ENCODE assay signal across 11 cellular contexts in the genomic region with DNA sequence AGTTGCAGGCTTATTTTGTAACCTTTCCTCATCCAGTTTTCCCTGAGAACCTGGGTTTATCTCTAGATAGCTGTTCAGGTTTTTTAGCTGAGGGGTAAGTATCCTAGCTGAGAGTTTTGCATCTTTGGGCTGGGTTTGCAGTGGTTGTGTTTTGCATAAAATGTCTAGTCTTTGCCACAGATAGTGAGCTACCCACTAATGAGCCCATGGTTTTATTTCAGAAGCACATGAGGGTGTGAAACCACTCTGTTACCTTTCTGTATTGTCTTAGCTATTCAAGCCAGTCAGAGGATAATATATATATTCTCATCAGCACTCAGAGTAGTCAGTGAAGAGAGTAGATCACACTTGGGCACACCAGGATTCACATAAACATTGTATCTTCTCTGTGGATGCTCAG. TPM values are rescaled to one million over a fixed set of nuclear protein-coding genes. Genes with fewer than 3 reads are reported as not detected.
DNase-seq lines count a peak whose midpoint lies in the region; ATAC-seq lines count a peak whose summit lies in the region.
"Had no signal": no experiment of that assay in that cellular context is flagged by ENCODE, and none has a peak within 500 bp of the region (broad histone marks: within the 10 kb centered on the region; RNA-seq: fewer than 3 reads in every experiment).

No MANE protein-coding gene starts in this region.

- H3K36me3 Mint-ChIP-seq in activated naive CD8-positive, alpha-beta T cell treated with anti-CD3 and anti-CD28 coated beads for 36 hours, result peaks cover 4% of the 10 kb centered on the region
- H3K36me3 Mint-ChIP-seq: CD4-positive, CD25-positive, alpha-beta regulatory T cell had no signal

- H3K4me3 Mint-ChIP-seq in activated naive CD8-positive, alpha-beta T cell treated with anti-CD3 and anti-CD28 coated beads for 36 hours, result no peak overlapping the region
- H3K4me3 Mint-ChIP-seq: CD4-positive, CD25-positive, alpha-beta regulatory T cell had no signal

- peak overlapping the region; percentile 25 for H3K27ac Mint-ChIP-seq in activated naive CD8-positive, alpha-beta T cell treated with anti-CD3 and anti-CD28 coated beads for 36 hours

- peak; percentile 84 for ATAC-seq in GM18873 (IDR thresholded peaks at IDR 0.05; ENCODE audit: low FRiP score, unreplicated experiment)
- ATAC-seq in GM21390 (IDR thresholded peaks at IDR 0.05; ENCODE audit: unreplicated experiment), result peak; percentile 81
- peak; percentile 80 for ATAC-seq in HG03064 (IDR thresholded peaks at IDR 0.05; ENCODE audit: low read depth, unreplicated experiment)

- no peak for DNase-seq in activated naive CD8-positive, alpha-beta T cell treated with anti-CD3 and anti-CD28 coated beads for 36 hours
- no peak for DNase-seq in activated naive CD4-positive, alpha-beta T cell treated with anti-CD3 and anti-CD28 coated beads, Interleukin-2, amount 50 U/mL, for 16 hours
- DNase-seq in 8988T (no peak), SKM-1 (lab: John Stamatoyannopoulos, UW; ENCODE audit: unreplicated experiment) (no peak)
- DNase-seq: brain microvascular endothelial cell, HCEC 1CT, IMR-90 had no signal

- peaks cover 5% of the 10 kb centered on the region for H3K27me3 Mint-ChIP-seq in activated naive CD8-positive, alpha-beta T cell treated with anti-CD3 and anti-CD28 coated beads for 36 hours

- peaks cover 8% of the 10 kb centered on the region for H3K9me3 Mint-ChIP-seq in activated naive CD8-positive, alpha-beta T cell treated with anti-CD3 and anti-CD28 coated beads for 36 hours

- H3K4me1 Mint-ChIP-seq in activated naive CD8-positive, alpha-beta T cell treated with anti-CD3 and anti-CD28 coated beads for 36 hours, result peaks cover 12% of the 10 kb centered on the region
- H3K4me1 Mint-ChIP-seq: CD4-positive, CD25-positive, alpha-beta regulatory T cell had no signal

RNA-seq across cellular contexts. Expression of a gene that starts 24.6 kb away (rescaled TPM):
- total RNA-seq in activated naive CD8-positive, alpha-beta T cell treated with anti-CD3 and anti-CD28 coated beads for 36 hours, result not detected
- total RNA-seq: CD4-positive, CD25-positive, alpha-beta regulatory T cell had no signal

RNA-seq across cellular contexts. Expression of a gene that starts 52.7 kb away (rescaled TPM):
- total RNA-seq in activated naive CD8-positive, alpha-beta T cell treated with anti-CD3 and anti-CD28 coated beads for 36 hours, result 100 to 1,000 TPM; 157 to 172 TPM
